9 cellular contexts compared by ENCODE assay signal in genomic region chr10:88881922-88882645, GRCh38. TPM values are rescaled to one million over a fixed set of nuclear protein-coding genes. Genes with fewer than 3 reads are reported as not detected.
DNase-seq lines count a peak whose midpoint lies in the region; ATAC-seq and TF ChIP-seq lines count a peak whose summit lies in the region.
"Had no signal": no experiment of that assay in that cellular context is flagged by ENCODE, and none has a peak within 500 bp of the region (broad histone marks: within the 10 kb centered on the region; RNA-seq: fewer than 3 reads in every experiment).

No MANE protein-coding gene starts in this region.

- H3K4me1 Mint-ChIP-seq in activated CD4-positive, alpha-beta T cell treated with anti-CD3 and anti-CD28 coated beads, Interleukin-2, amount 10 ng/mL, durations not matched to agents 24 days and 14 days, result peaks cover 66% of the 10 kb centered on the region
- H3K4me1 Mint-ChIP-seq in stimulated activated memory B cell treated with anti-CD40 and anti-IgM and Interleukin-4, amounts not matched to agents 10 μg/mL and 1 μg/mL and 100 μg/mL, for 72 hours, result peaks cover 51% of the 10 kb centered on the region

- no peak for TF ChIP-seq POLR2A in esophagus squamous epithelium (IDR thresholded peaks at IDR 0.05)

- H3K9me3 Mint-ChIP-seq in activated CD4-positive, alpha-beta T cell treated with anti-CD3 and anti-CD28 coated beads, Interleukin-2, amount 10 ng/mL, durations not matched to agents 24 days and 14 days, result no peaks in the 10 kb centered on the region
- no peaks in the 10 kb centered on the region for H3K9me3 Mint-ChIP-seq in stimulated activated memory B cell treated with anti-CD40 and anti-IgM and Interleukin-4, amounts not matched to agents 10 μg/mL and 1 μg/mL and 100 μg/mL, for 72 hours

- H3K36me3 Mint-ChIP-seq in activated CD4-positive, alpha-beta T cell treated with anti-CD3 and anti-CD28 coated beads, Interleukin-2, amount 10 ng/mL, durations not matched to agents 24 days and 14 days (ENCODE audit: low read depth), result peaks cover 28% of the 10 kb centered on the region
- peaks cover 8% of the 10 kb centered on the region for H3K36me3 Mint-ChIP-seq in stimulated activated memory B cell treated with anti-CD40 and anti-IgM and Interleukin-4, amounts not matched to agents 10 μg/mL and 1 μg/mL and 100 μg/mL, for 72 hours

- H3K27me3 Mint-ChIP-seq in activated CD4-positive, alpha-beta T cell treated with anti-CD3 and anti-CD28 coated beads, Interleukin-2, amount 10 ng/mL, durations not matched to agents 24 days and 14 days, result no peaks in the 10 kb centered on the region
- no peaks in the 10 kb centered on the region for H3K27me3 Mint-ChIP-seq in stimulated activated memory B cell treated with anti-CD40 and anti-IgM and Interleukin-4, amounts not matched to agents 10 μg/mL and 1 μg/mL and 100 μg/mL, for 72 hours

- H3K4me1 ChIP-seq in esophagus squamous epithelium, result peaks cover 9 to 56% (median 15%) of the 10 kb centered on the region in 3 donors

- H3K36me3 ChIP-seq in SK-N-MC (ENCODE audit: insufficient read depth, low read length) (no peaks in the 10 kb centered on the region), esophagus squamous epithelium (no peaks in the 10 kb centered on the region)

- H3K9ac ChIP-seq in SK-N-MC (ENCODE audit: insufficient read length), result no peak overlapping the region

- no peak for DNase-seq in activated CD4-positive, alpha-beta T cell treated with anti-CD3 and anti-CD28 coated beads, Interleukin-2, amount 10 ng/mL, durations not matched to agents 24 days and 14 days
- no peak for DNase-seq in activated CD4-positive, alpha-beta T cell treated with anti-CD3 and anti-CD28 coated beads, Interleukin-2, amount 50 U/mL, for 4 hours
- DNase-seq in SK-N-MC (ENCODE audit: low read depth, low spot score) (no peak), esophagus squamous epithelium (lab: John Stamatoyannopoulos, UW) (no peak), hepatic stellate cell (ENCODE audit: low spot score) (no peak), NCI-H2227 treated with DMSO at 0.1 percent for 48 hours (lab: John Stamatoyannopoulos, UW) (no peak)

- ATAC-seq in stimulated activated memory B cell treated with anti-CD40 and anti-IgM and Interleukin-4, amounts not matched to agents 10 μg/mL and 1 μg/mL and 100 μg/mL, for 72 hours, result no peak
- no peak for ATAC-seq in HG02852 (IDR thresholded peaks at IDR 0.05; ENCODE audit: unreplicated experiment)

- H3K4me3 ChIP-seq in SK-N-MC (peak overlapping the region; percentile 81), esophagus squamous epithelium (peak overlapping the region in 2 of 4 donors; percentile 70 to 93)

- TF ChIP-seq CTCF in esophagus squamous epithelium (IDR thresholded peaks at IDR 0.05), result no peak

- H3K4me3 Mint-ChIP-seq in activated CD4-positive, alpha-beta T cell treated with anti-CD3 and anti-CD28 coated beads, Interleukin-2, amount 10 ng/mL, durations not matched to agents 24 days and 14 days, result peak overlapping the region; percentile 96
- peak overlapping the region; percentile 95 for H3K4me3 Mint-ChIP-seq in stimulated activated memory B cell treated with anti-CD40 and anti-IgM and Interleukin-4, amounts not matched to agents 10 μg/mL and 1 μg/mL and 100 μg/mL, for 72 hours

- WGBS in esophagus squamous epithelium, 2 donors, result 40 to 41% methylated on average over 5 of the region's 5 CpGs

- H3K27me3 ChIP-seq in esophagus squamous epithelium, result no peaks in the 10 kb centered on the region

- intact Hi-C loops in activated CD4-positive, alpha-beta T cell treated with anti-CD3 and anti-CD28 coated beads, Interleukin-2, amount 10 ng/mL, durations not matched to agents 24 days and 14 days (cut with micrococcal nuclease), result loop anchor here (5.0 kb wide), 4 partner anchors 50 to 1065 kb away; partner anchors contain the start of genes ATAD1 and IFIT5
- intact Hi-C loops in esophagus squamous epithelium (cut with DNase I), result no loop called here

- H3K27ac ChIP-seq in SK-N-MC (peak overlapping the region; percentile 86), esophagus squamous epithelium (peak overlapping the region; percentile 91 to 98 (median 96))

- peak overlapping the region; percentile 99 for H3K27ac Mint-ChIP-seq in activated CD4-positive, alpha-beta T cell treated with anti-CD3 and anti-CD28 coated beads, Interleukin-2, amount 10 ng/mL, durations not matched to agents 24 days and 14 days
- peak overlapping the region; percentile 90 for H3K27ac Mint-ChIP-seq in stimulated activated memory B cell treated with anti-CD40 and anti-IgM and Interleukin-4, amounts not matched to agents 10 μg/mL and 1 μg/mL and 100 μg/mL, for 72 hours

- H3K9me3 ChIP-seq in SK-N-MC (ENCODE audit: low read depth, low read length) (no peaks in the 10 kb centered on the region), esophagus squamous epithelium (no peaks in the 10 kb centered on the region)

RNA-seq across cellular contexts. Expression of gene STAMBPL1, which starts 2.0 kb away (rescaled TPM):
- 41.9 and 43.5 TPM in 2 replicates for total RNA-seq in activated CD4-positive, alpha-beta T cell treated with anti-CD3 and anti-CD28 coated beads, Interleukin-2, amount 10 ng/mL, durations not matched to agents 24 days and 14 days
- total RNA-seq in esophagus squamous epithelium, result 10 to 100 TPM in 2 of 4 donors, 1 to 10 TPM in 2; 3.5 to 21.0 (median 7.6) TPM

RNA-seq across cellular contexts. Expression of gene ANKRD22, which starts 30.4 kb away (rescaled TPM):
- 0.12 TPM in 1 of 2 replicates, not detected in the other for total RNA-seq in activated CD4-positive, alpha-beta T cell treated with anti-CD3 and anti-CD28 coated beads, Interleukin-2, amount 10 ng/mL, durations not matched to agents 24 days and 14 days
- 10 to 100 TPM; 26.3 to 43.5 (median 31.5) TPM for total RNA-seq in esophagus squamous epithelium
- total RNA-seq: H1 had no signal

Comparison
In these comparisons a context has a peak if more than half of its experiments do, and no peak if none do; other contexts are left out.
1. RNA of gene ANKRD22, which starts 30.4 kb away (total RNA-seq): 26.3 to 43.5 TPM in esophagus squamous epithelium; 0.12 TPM in activated CD4-positive, alpha-beta T cell treated with anti-CD3 and anti-CD28 coated beads, Interleukin-2, amount 10 ng/mL, durations not matched to agents 24 days and 14 days; every median in the first group is over 10 times any median in the second.